In the genomic region with DNA sequence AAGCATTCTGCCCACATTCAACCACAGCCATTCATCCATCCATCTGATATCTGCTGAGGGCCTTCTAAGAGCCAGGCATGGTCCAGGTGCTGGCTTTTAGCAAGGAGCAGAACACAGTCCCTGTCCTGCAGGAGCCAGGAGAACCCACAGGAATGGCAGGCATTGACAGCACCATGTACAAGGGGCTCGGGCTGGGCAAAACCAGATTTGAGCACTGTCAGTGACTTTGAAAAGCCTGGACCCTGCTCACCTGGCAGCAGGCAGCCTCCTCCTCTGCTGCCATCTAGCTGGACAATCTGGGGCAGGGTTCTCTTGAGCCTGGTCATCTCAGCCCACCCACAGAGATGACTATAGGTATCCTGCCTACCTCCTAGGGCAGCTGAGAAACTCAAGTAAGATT, we compare ENCODE assay signal across 11 cellular contexts.
DNase-seq lines count a peak whose midpoint lies in the region; ATAC-seq and TF ChIP-seq lines count a peak whose summit lies in the region.
"Had no signal": no experiment of that assay in that cellular context is flagged by ENCODE, and none has a peak within 500 bp of the region (broad histone marks: within the 10 kb centered on the region; RNA-seq: fewer than 3 reads in every experiment).

No MANE protein-coding gene starts in this region.

- no peaks in the 10 kb centered on the region for H3K27me3 ChIP-seq in H7 (ENCODE audit: control insufficient read depth, insufficient read depth, low read length)
- no peaks in the 10 kb centered on the region for H3K27me3 ChIP-seq in hepatocyte
- H3K27me3 ChIP-seq in gastrocnemius medialis, result no peaks in the 10 kb centered on the region
- H3K27me3 ChIP-seq: neutrophil had no signal

- in situ Hi-C loops in gastrocnemius medialis (cut with MboI; ENCODE audit: low sequenced_read_pairs in 4 of 4), result no loop called here

- no peaks in the 10 kb centered on the region for H3K9me3 Mint-ChIP-seq in activated naive CD4-positive, alpha-beta T cell treated with anti-CD3 and anti-CD28 coated beads, Interleukin-2, amount 10 ng/mL, durations not matched to agents 7 days and 5 days

- CTCF ChIA-PET in activated naive CD4-positive, alpha-beta T cell treated with anti-CD3 and anti-CD28 coated beads, Interleukin-2, amount 10 ng/mL, durations not matched to agents 7 days and 5 days (lab: Charles Lee), result no interaction called here

- TF ChIP-seq CTCF in hepatocyte (IDR thresholded peaks at IDR 0.05; ENCODE audit: poor library complexity) (peak; percentile 43), gastrocnemius medialis (IDR thresholded peaks at IDR 0.05 in 4 of 5, conservative IDR thresholded peaks at IDR 0.05 in 1 of 5) (peak; percentile 10 to 50 (median 39))

- no peak overlapping the region for H3K27ac Mint-ChIP-seq in activated naive CD4-positive, alpha-beta T cell treated with anti-CD3 and anti-CD28 coated beads, Interleukin-2, amount 10 ng/mL, durations not matched to agents 7 days and 5 days

- H3K36me3 ChIP-seq in H7 (replicated peaks; ENCODE audit: control insufficient read depth, insufficient read depth, low read length) (no peaks in the 10 kb centered on the region), hepatocyte (replicated peaks; ENCODE audit: insufficient read depth, low read depth) (no peaks in the 10 kb centered on the region), gastrocnemius medialis (no peaks in the 10 kb centered on the region)
- H3K36me3 ChIP-seq: neutrophil had no signal

- H3K27ac ChIP-seq in hepatocyte (peak overlapping the region; percentile 92), gastrocnemius medialis (no peak overlapping the region)
- H3K27ac ChIP-seq: neutrophil had no signal

- H4K20me1 ChIP-seq in hepatocyte (ENCODE audit: insufficient read depth, poor library complexity, severe bottlenecking), result no peaks in the 10 kb centered on the region

- WGBS in hepatocyte (ENCODE audit: low lambda C conversion rate, missing lambda C conversion rate), result 71% methylated on average over 1 of the region's 1 CpG

- peaks cover 25% of the 10 kb centered on the region for H3K27me3 Mint-ChIP-seq in activated naive CD4-positive, alpha-beta T cell treated with anti-CD3 and anti-CD28 coated beads, Interleukin-2, amount 10 ng/mL, durations not matched to agents 7 days and 5 days

- H3K9me3 ChIP-seq in hepatocyte (ENCODE audit: low read depth) (no peaks in the 10 kb centered on the region), gastrocnemius medialis (no peaks in the 10 kb centered on the region)
- H3K9me3 ChIP-seq: neutrophil had no signal

- intact Hi-C loops in gastrocnemius medialis (cut with DNase I; ENCODE audit: low total_unique reads), result loop anchor here (1.0 kb wide), 1 partner anchor 282 kb away; no protein-coding TSS in a partner anchor

- no peaks in the 10 kb centered on the region for H3K79me2 ChIP-seq in hepatocyte

- no peak overlapping the region for H3K4me3 Mint-ChIP-seq in activated naive CD4-positive, alpha-beta T cell treated with anti-CD3 and anti-CD28 coated beads, Interleukin-2, amount 10 ng/mL, durations not matched to agents 7 days and 5 days

- peak; percentile 55 for ATAC-seq in SK-N-SH treated with all-trans-retinoic acid at 6 μM for 48 hours
- peak in 1 of 2 donors; percentile 32 for ATAC-seq in gastrocnemius medialis
- no peak for ATAC-seq in GM21447 (IDR thresholded peaks at IDR 0.05; ENCODE audit: unreplicated experiment)

- peak overlapping the region; percentile 21 for H3K4me2 ChIP-seq in hepatocyte

- H3K4me3 ChIP-seq in H7 (ENCODE audit: insufficient read depth, low read depth, low read length) (no peak overlapping the region), hepatocyte (no peak overlapping the region), gastrocnemius medialis (no peak overlapping the region)

- no peaks in the 10 kb centered on the region for H3K9me2 ChIP-seq in hepatocyte (replicated peaks; ENCODE audit: insufficient read depth)

- no peaks in the 10 kb centered on the region for H3K36me3 Mint-ChIP-seq in activated naive CD4-positive, alpha-beta T cell treated with anti-CD3 and anti-CD28 coated beads, Interleukin-2, amount 10 ng/mL, durations not matched to agents 7 days and 5 days

- no peak overlapping the region for H2AFZ ChIP-seq in hepatocyte

- no peak for TF ChIP-seq POLR2A in gastrocnemius medialis (IDR thresholded peaks at IDR 0.05)

- DNase-seq in H7 (peak; percentile 59), hepatocyte (ENCODE audit: low spot score) (peak; percentile 44), gastrocnemius medialis (no peak), NCI-H1694 treated with DMSO at 0.1 percent for 48 hours (lab: John Stamatoyannopoulos, UW) (no peak)
- DNase-seq in stimulated activated CD4-positive, alpha-beta T cell treated with anti-CD3 and anti-CD28 coated beads, Interleukin-4, amount 100 ng/mL, for 1 hour, result no peak
- DNase-seq in activated naive CD4-positive, alpha-beta T cell treated with anti-CD3 and anti-CD28 coated beads, Interleukin-2, amount 10 ng/mL, durations not matched to agents 7 days and 5 days, result no peak
- DNase-seq: activated CD4-positive, alpha-beta T cell treated with anti-CD3 and anti-CD28 coated beads, Interleukin-2, amount 50 U/mL, for 48 hours; KG1 had no signal

- no peaks in the 10 kb centered on the region for H3K4me1 Mint-ChIP-seq in activated naive CD4-positive, alpha-beta T cell treated with anti-CD3 and anti-CD28 coated beads, Interleukin-2, amount 10 ng/mL, durations not matched to agents 7 days and 5 days

- H3K4me1 ChIP-seq in hepatocyte (ENCODE audit: insufficient read depth), result peaks cover 56% of the 10 kb centered on the region
- peaks cover 23 to 32% of the 10 kb centered on the region in 2 donors for H3K4me1 ChIP-seq in gastrocnemius medialis

TF ChIP-seq in SK-N-SH treated with all-trans-retinoic acid at 6 μM for 48 hours, 23 proteins besides CTCF, POLR2A, EP300 and RAD21:
- TF ChIP-seq TOX (CRISPR knock-in tag; IDR thresholded peaks at IDR 0.05; ENCODE audit: borderline replicate concordance), result no peak
- no peak for TF ChIP-seq CSDC2 (CRISPR knock-in tag; IDR thresholded peaks at IDR 0.05)
- TF ChIP-seq GLIS3 (CRISPR knock-in tag; IDR thresholded peaks at IDR 0.05), result no peak
- no peak for TF ChIP-seq ZNF565 (CRISPR knock-in tag; conservative IDR thresholded peaks at IDR 0.05; ENCODE audit: low read depth)
- no peak for TF ChIP-seq ZNF70 (CRISPR knock-in tag; IDR thresholded peaks at IDR 0.05)
- TF ChIP-seq ESRRG (CRISPR knock-in tag; IDR thresholded peaks at IDR 0.05), result no peak
- TF ChIP-seq ZNF8 (CRISPR knock-in tag; IDR thresholded peaks at IDR 0.05), result no peak
- no peak for TF ChIP-seq SNAI2 (CRISPR knock-in tag; IDR thresholded peaks at IDR 0.05)
- no peak for TF ChIP-seq TSHZ2 (CRISPR knock-in tag; IDR thresholded peaks at IDR 0.05)
- TF ChIP-seq, protein P1, sequence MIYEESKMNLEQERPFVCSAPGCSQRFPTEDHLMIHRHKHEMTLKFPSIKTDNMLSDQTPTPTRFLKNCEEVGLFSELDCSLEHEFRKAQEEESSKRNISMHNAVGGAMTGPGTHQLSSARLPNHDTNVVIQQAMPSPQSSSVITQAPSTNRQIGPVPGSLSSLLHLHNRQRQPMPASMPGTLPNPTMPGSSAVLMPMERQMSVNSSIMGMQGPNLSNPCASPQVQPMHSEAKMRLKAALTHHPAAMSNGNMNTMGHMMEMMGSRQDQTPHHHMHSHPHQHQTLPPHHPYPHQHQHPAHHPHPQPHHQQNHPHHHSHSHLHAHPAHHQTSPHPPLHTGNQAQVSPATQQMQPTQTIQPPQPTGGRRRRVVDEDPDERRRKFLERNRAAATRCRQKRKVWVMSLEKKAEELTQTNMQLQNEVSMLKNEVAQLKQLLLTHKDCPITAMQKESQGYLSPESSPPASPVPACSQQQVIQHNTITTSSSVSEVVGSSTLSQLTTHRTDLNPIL (CRISPR knock-in tag; IDR thresholded peaks at IDR 0.05; ENCODE audit: low read depth), result no peak
- TF ChIP-seq ZC3H10 (CRISPR knock-in tag; IDR thresholded peaks at IDR 0.05), result no peak
- no peak for TF ChIP-seq ZFP30 (CRISPR knock-in tag; IDR thresholded peaks at IDR 0.05)
TF ChIP-seq in SK-N-SH treated with all-trans-retinoic acid at 6 μM for 48 hours: peak in this region for 0.

Comparison
In these comparisons a context has a peak if more than half of its experiments do, and no peak if none do; other contexts are left out.
1. DNase-seq: peak in H7 (single experiment) and hepatocyte (single experiment); none in gastrocnemius medialis (0 of 2), stimulated activated CD4-positive, alpha-beta T cell treated with anti-CD3 and anti-CD28 coated beads, Interleukin-4, amount 100 ng/mL, for 1 hour (single experiment), activated naive CD4-positive, alpha-beta T cell treated with anti-CD3 and anti-CD28 coated beads, Interleukin-2, amount 10 ng/mL, durations not matched to agents 7 days and 5 days (single experiment) and NCI-H1694 treated with DMSO at 0.1 percent for 48 hours (single experiment).